ENCODE assay signal across 28 cellular contexts in the genomic region with DNA sequence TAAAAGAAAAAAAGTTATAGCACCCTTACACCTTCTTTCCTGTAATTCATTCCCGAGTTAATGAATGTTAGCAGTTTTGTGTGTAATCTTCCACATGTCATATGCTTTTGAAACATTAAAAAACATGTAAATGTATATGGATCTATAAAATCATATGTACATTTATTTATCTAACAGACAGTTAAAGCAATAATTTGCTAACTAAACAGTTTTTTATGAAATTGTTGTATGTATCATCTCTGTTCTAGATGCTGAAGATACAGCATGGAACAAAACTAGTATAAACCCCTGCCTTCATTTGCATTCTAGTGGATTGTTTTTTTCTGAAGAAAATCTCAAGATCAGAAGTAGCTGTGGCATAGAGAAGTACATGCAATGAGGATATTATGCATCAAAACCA.
"Had no signal": no experiment of that assay in that cellular context is flagged by ENCODE, and none has a peak within 500 bp of the region (broad histone marks: within the 10 kb centered on the region; RNA-seq: fewer than 3 reads in every experiment).

No MANE protein-coding gene starts in this region.

- ATAC-seq: stimulated activated effector memory CD8-positive, alpha-beta T cell treated with anti-CD3 and anti-CD28 coated beads, Interleukin-12 subunit alpha, Interleukin-12 subunit beta, amount 100 ng/mL, for 72 hours; stimulated activated memory B cell treated with anti-CD40 and anti-IgM and Interleukin-4, amounts not matched to agents 10 μg/mL and 1 μg/mL and 100 μg/mL, for 72 hours; stimulated activated naive B cell treated with anti-CD40 and anti-IgM and Interleukin-4, amounts not matched to agents 10 μg/mL and 1 μg/mL and 100 μg/mL, for 72 hours; stimulated activated naive CD8-positive, alpha-beta T cell treated with anti-CD3 and anti-CD28 coated beads, Interleukin-15, Interleukin-2, amounts not matched to agents 100 U/mL and 50 U/mL, for 24 hours; upper lobe of right lung had no signal

- H3K4me3 Mint-ChIP-seq: stimulated activated effector memory CD8-positive, alpha-beta T cell treated with anti-CD3 and anti-CD28 coated beads, Interleukin-12 subunit alpha, Interleukin-12 subunit beta, amount 100 ng/mL, for 72 hours; stimulated activated memory B cell treated with anti-CD40 and anti-IgM and Interleukin-4, amounts not matched to agents 10 μg/mL and 1 μg/mL and 100 μg/mL, for 72 hours; stimulated activated naive B cell treated with anti-CD40 and anti-IgM and Interleukin-4, amounts not matched to agents 10 μg/mL and 1 μg/mL and 100 μg/mL, for 72 hours; stimulated activated naive CD8-positive, alpha-beta T cell treated with anti-CD3 and anti-CD28 coated beads, Interleukin-15, Interleukin-2, amounts not matched to agents 100 ng/mL and 50 ng/mL, for 24 hours; type B pancreatic cell had no signal

- H3K4me3 ChIP-seq: stomach, suprapubic skin, testis, thoracic aorta, thyroid gland, tibial artery, tibial nerve, transverse colon, upper lobe of left lung, upper lobe of right lung, uterus, vagina had no signal

- DNase-seq: stimulated activated CD4-positive, alpha-beta T cell treated with anti-CD3 and anti-CD28 coated beads, Interleukin-2, amount 100 ng/mL, for 48 hours; stimulated activated CD4-positive, alpha-beta T cell treated with anti-CD3 and anti-CD28 coated beads, Interleukin-4, amount 100 ng/mL, for 1 hour; stimulated activated CD4-positive, alpha-beta T cell treated with anti-CD3 and anti-CD28 coated beads, Interleukin-4, amount 100 ng/mL, for 24 hours; stimulated activated CD4-positive, alpha-beta T cell treated with anti-CD3 and anti-CD28 coated beads, Interleukin-4, amount 100 ng/mL, for 4 hours; stimulated activated CD8-positive, alpha-beta memory T cell treated with anti-CD3 and anti-CD28 coated beads, Interleukin-4, amount 100 ng/mL, for 48 hours; stimulated activated naive B cell treated with anti-CD40 and anti-IgM and Interleukin-4, amounts not matched to agents 10 μg/mL and 1 μg/mL and 100 μg/mL, for 72 hours; stimulated activated naive CD4-positive, alpha-beta T cell; stimulated activated naive CD4-positive, alpha-beta T cell treated with Interleukin-2 at 50 U/mL for 16 hours; stimulated activated naive CD8-positive, alpha-beta T cell treated with anti-CD3 and anti-CD28 coated beads, Interleukin-15, Interleukin-2, amounts not matched to agents 100 U/mL and 50 U/mL, for 24 hours; stomach; substantia nigra; testis; thyroid gland; tibial artery; transverse colon; trophoblast cell; upper lobe of left lung; upper lobe of right lung; uterus had no signal

- H3K4me1 ChIP-seq: stomach, suprapubic skin, testis, thyroid gland, tibial artery, tibial nerve, transverse colon, upper lobe of right lung, uterus, vagina had no signal

- H3K36me3 ChIP-seq: stomach, suprapubic skin, thoracic aorta, thyroid gland, tibial artery, tibial nerve, transverse colon, upper lobe of left lung, upper lobe of right lung, uterus, vagina had no signal

- H3K4me1 Mint-ChIP-seq: stimulated activated effector memory CD8-positive, alpha-beta T cell treated with anti-CD3 and anti-CD28 coated beads, Interleukin-12 subunit alpha, Interleukin-12 subunit beta, amount 100 ng/mL, for 72 hours; stimulated activated memory B cell treated with anti-CD40 and anti-IgM and Interleukin-4, amounts not matched to agents 10 μg/mL and 1 μg/mL and 100 μg/mL, for 72 hours; stimulated activated naive B cell treated with anti-CD40 and anti-IgM and Interleukin-4, amounts not matched to agents 10 μg/mL and 1 μg/mL and 100 μg/mL, for 72 hours had no signal

- FAIRE-seq: urothelium cell line had no signal

- H3K27me3 ChIP-seq: stomach, suprapubic skin, testis, thyroid gland, tibial artery, tibial nerve, transverse colon, upper lobe of left lung, upper lobe of right lung, uterus, vagina had no signal

- H3K27me3 Mint-ChIP-seq: stimulated activated memory B cell treated with anti-CD40 and anti-IgM and Interleukin-4, amounts not matched to agents 10 μg/mL and 1 μg/mL and 100 μg/mL, for 72 hours; stimulated activated naive CD8-positive, alpha-beta T cell treated with anti-CD3 and anti-CD28 coated beads, Interleukin-15, Interleukin-2, amounts not matched to agents 100 ng/mL and 50 ng/mL, for 24 hours; type B pancreatic cell had no signal

- H3K9me3 Mint-ChIP-seq: stimulated activated effector memory CD8-positive, alpha-beta T cell treated with anti-CD3 and anti-CD28 coated beads, Interleukin-12 subunit alpha, Interleukin-12 subunit beta, amount 100 ng/mL, for 72 hours had no signal

- H3K9me3 ChIP-seq: suprapubic skin, testis, thoracic aorta, thyroid gland, transverse colon, upper lobe of left lung, upper lobe of right lung, uterus, vagina had no signal

- H3K27ac ChIP-seq: stomach, suprapubic skin, testis, thoracic aorta, thyroid gland, tibial artery, tibial nerve, transverse colon, upper lobe of left lung, upper lobe of right lung, uterus, vagina had no signal

- H3K27ac Mint-ChIP-seq: stimulated activated effector memory CD8-positive, alpha-beta T cell treated with anti-CD3 and anti-CD28 coated beads, Interleukin-12 subunit alpha, Interleukin-12 subunit beta, amount 100 ng/mL, for 72 hours; stimulated activated memory B cell treated with anti-CD40 and anti-IgM and Interleukin-4, amounts not matched to agents 10 μg/mL and 1 μg/mL and 100 μg/mL, for 72 hours; stimulated activated naive B cell treated with anti-CD40 and anti-IgM and Interleukin-4, amounts not matched to agents 10 μg/mL and 1 μg/mL and 100 μg/mL, for 72 hours; stimulated activated naive CD8-positive, alpha-beta T cell treated with anti-CD3 and anti-CD28 coated beads, Interleukin-15, Interleukin-2, amounts not matched to agents 100 ng/mL and 50 ng/mL, for 24 hours; type B pancreatic cell had no signal
